In genomic region chr2:223999862-224000261, GRCh38 we compare ENCODE assay signal across 22 cellular contexts. TPM values are rescaled to one million over a fixed set of nuclear protein-coding genes. Genes with fewer than 3 reads are reported as not detected.
A peak's percentile ranks its signal among the peaks of the same experiment; 100 is the strongest.
DNase-seq lines count a peak whose midpoint lies in the region; ATAC-seq, FAIRE-seq and TF ChIP-seq lines count a peak whose summit lies in the region.
"Had no signal": no experiment of that assay in that cellular context is flagged by ENCODE, and none has a peak within 500 bp of the region (broad histone marks: within the 10 kb centered on the region; RNA-seq: fewer than 3 reads in every experiment).

No MANE protein-coding gene starts in this region.

- H4K20me1 ChIP-seq in H1 (replicated peaks in 1 of 2; ENCODE audit: control insufficient read depth in 1 of 2, insufficient read depth in 2 of 2, low read length in 2 of 2), result peaks cover 0 to 1% of the 10 kb centered on the region in 2 experiments

- no peak for TF ChIP-seq CTCF in RWPE1 (conservative IDR thresholded peaks at IDR 0.05; ENCODE audit: low read depth)
- TF ChIP-seq CTCF in H1 (IDR thresholded peaks at IDR 0.05; ENCODE audit: control extremely low read depth in 1 of 3, insufficient read depth in 1 of 3, low read depth in 1 of 3, low read length in 3 of 3), result no peak
- TF ChIP-seq CTCF in psoas muscle (IDR thresholded peaks at IDR 0.05), result no peak

- no peak overlapping the region for H4K8ac ChIP-seq in H1 (ENCODE audit: extremely low read depth, insufficient read depth, low read length)

- H3K79me2 ChIP-seq in H1 (ENCODE audit: control insufficient read depth in 1 of 2, insufficient read depth in 2 of 2, low read length in 2 of 2), result no peaks in the 10 kb centered on the region; a peak in 1 of 4 replicates

- no peak for FAIRE-seq in H1 (lab: Jason Lieb, UNC)
- no peak for FAIRE-seq in H54 (lab: Jason Lieb, UNC)
- FAIRE-seq: A204.1, D721Med, G401.6, GM12891, GM19239, HepG2 had no signal

- H3K4me3 ChIP-seq in H1 (ENCODE audit: extremely low read depth in 1 of 4, insufficient read depth in 2 of 4, low read depth in 3 of 4, low read length in 4 of 4), result no peak overlapping the region
- H3K4me3 ChIP-seq in psoas muscle, result peak overlapping the region; percentile 12
- H3K4me3 ChIP-seq: GM23248, HAP-1 had no signal

- H3K14ac ChIP-seq in H1 (ENCODE audit: insufficient read length), result no peak overlapping the region

- DNase-seq in RWPE1 (ENCODE audit: low spot score), result no peak
- DNase-seq in H1 (ENCODE audit: low read depth in 1 of 2, low spot score in 2 of 2), result no peak
- no peak for DNase-seq in psoas muscle
- DNase-seq in CD1c-positive myeloid dendritic cell (ENCODE audit: extremely low spot score), result no peak
- DNase-seq in medulla oblongata (ENCODE audit: extremely low spot score), result no peak
- DNase-seq in H54 (ENCODE audit: insufficient read length, low spot score), result no peak
- no peak for DNase-seq in NCI-H1105 (lab: John Stamatoyannopoulos, UW)
- DNase-seq: ACHN; BE2C; C1 segment of cervical spinal cord; Caco-2; CD4-positive, alpha-beta T cell; GM23248; HFFc6; KG1 had no signal

- TF ChIP-seq EP300 in H1 (IDR thresholded peaks at IDR 0.05; ENCODE audit: borderline replicate concordance in 1 of 2, low read depth in 2 of 2, low read length in 2 of 2), result no peak

- no peak overlapping the region for H4K91ac ChIP-seq in H1 (replicated peaks; ENCODE audit: insufficient read length, low read length)

- H3K23me2 ChIP-seq in H1 (ENCODE audit: low read depth, low read length), result no peaks in the 10 kb centered on the region

- TF ChIP-seq POLR2A in H1 (IDR thresholded peaks at IDR 0.05; ENCODE audit: control extremely low read depth in 1 of 2, low read depth in 2 of 2, low read length in 2 of 2) (no peak), H54 (IDR thresholded peaks at IDR 0.05; ENCODE audit: low read depth, low read length) (no peak)

- H3K23ac ChIP-seq in H1 (ENCODE audit: insufficient read length), result no peak overlapping the region

- H2BK12ac ChIP-seq in H1 (ENCODE audit: low read depth, low read length), result no peak overlapping the region

- H3K27me3 ChIP-seq in H1 (replicated peaks in 1 of 4; ENCODE audit: control insufficient read depth in 3 of 4, extremely low read depth in 1 of 4, insufficient read depth in 3 of 4, low read length in 3 of 4) (no peaks in the 10 kb centered on the region), psoas muscle (ENCODE audit: insufficient read depth in 3 of 3, low read length in 2 of 3) (no peaks in the 10 kb centered on the region)
- H3K27me3 ChIP-seq: BE2C had no signal

- H3K9me3 ChIP-seq in H1 (ENCODE audit: insufficient read depth in 2 of 2, low read depth in 1 of 2, low read length in 1 of 2), result no peaks in the 10 kb centered on the region
- no peaks in the 10 kb centered on the region for H3K9me3 ChIP-seq in psoas muscle
- H3K9me3 ChIP-seq: BE2C, HAP-1 had no signal

- H2AFZ ChIP-seq in H1 (ENCODE audit: low read length), result no peak overlapping the region
- H2AFZ ChIP-seq: GM23248 had no signal

- H3K4me1 ChIP-seq in H1 (replicated peaks in 1 of 4; ENCODE audit: control insufficient read depth in 3 of 4, insufficient read depth in 4 of 4, low read length in 3 of 4), result peaks cover 4 to 10% (median 4%) of the 10 kb centered on the region in 4 experiments; a peak in 6 of 7 replicates
- H3K4me1 ChIP-seq in psoas muscle, result peaks cover 22% of the 10 kb centered on the region
- H3K4me1 ChIP-seq: BE2C, Caco-2, HAP-1 had no signal

- peak; percentile 24 to 73 (median 68) for ATAC-seq in psoas muscle
- ATAC-seq: HepG2 had no signal

- no peak overlapping the region for H4K5ac ChIP-seq in H1 (ENCODE audit: insufficient read length, low read depth, low read length)

- H2BK5ac ChIP-seq in H1 (ENCODE audit: low read depth, low read length), result no peak overlapping the region

- H3K27ac ChIP-seq in RWPE1 (peak overlapping the region; percentile 32), H1 (ENCODE audit: low read depth, low read length) (no peak overlapping the region), psoas muscle (peak overlapping the region; percentile 30)

- no peak overlapping the region for H3K18ac ChIP-seq in H1 (ENCODE audit: extremely low read depth, low read length)

- intact Hi-C loops in psoas muscle (cut with DNase I), result loop anchor here (5.0 kb wide), 1 partner anchor 37 kb away; the partner anchor contains the start of gene SERPINE2 (in 2 of the 2)

- H3K4me2 ChIP-seq in H1 (ENCODE audit: insufficient read depth in 1 of 2, low read depth in 2 of 2, low read length in 2 of 2), result no peak overlapping the region

- H3K4ac ChIP-seq in H1 (replicated peaks; ENCODE audit: insufficient read length, low read depth, low read length), result no peak overlapping the region

- 91% methylated on average over 11 of the region's 11 CpGs; no CpG with 5 or more reads in 1 of the 2 experiments for WGBS in H1 (ENCODE audit: extremely low coverage in 1 of 2, insufficient coverage in 1 of 2, insufficient read length in 1 of 2, insufficient replicate concordance in 2 of 2, low coverage in 1 of 2, low lambda C conversion rate in 2 of 2, missing lambda C conversion rate in 1 of 2), 2 experiments
- 24 to 45% (median 28%) methylated on average over 11 of the region's 11 CpGs for WGBS in psoas muscle, 3 donors

- H2BK120ac ChIP-seq in H1 (replicated peaks; ENCODE audit: low read depth, low read length), result no peak overlapping the region

- 0 out of 2 replicates have a peak overlapping the region, but pooled peaks have one; percentile 53 for H2AK5ac ChIP-seq in H1 (ENCODE audit: low read depth, low read length)

- no peak overlapping the region for H3K9ac ChIP-seq in H1 (replicated peaks in 1 of 4; ENCODE audit: extremely low read depth in 1 of 4, low read depth in 3 of 4, low read length in 3 of 4)
- H3K9ac ChIP-seq: GM23248 had no signal

- peaks cover 0 to 6% (median 0%) of the 10 kb centered on the region in 4 experiments; a peak in 2 of 8 replicates for H3K36me3 ChIP-seq in H1 (ENCODE audit: control insufficient read depth in 2 of 4, insufficient read depth in 4 of 4, low read length in 3 of 4)
- no peaks in the 10 kb centered on the region for H3K36me3 ChIP-seq in psoas muscle (ENCODE audit: insufficient read depth in 1 of 2, low read depth in 1 of 2)
- H3K36me3 ChIP-seq: BE2C, HAP-1 had no signal

- CTCF ChIA-PET in RWPE1 (lab: Yijun Ruan, JAX), result interaction anchor here (0.7 kb wide), 1 partner anchor 42 kb away, joined by 3 read pairs; no protein-coding TSS in a partner anchor
- CTCF ChIA-PET in H1 (lab: Charles Lee; ENCODE audit: partially characterized antibody), result interaction anchor here (1.3 to 16.7 kb wide), 7 partner anchors 13 to 358 kb away, joined by 3 to 436 read pairs (median 4); no protein-coding TSS in a partner anchor

- TF ChIP-seq RAD21 in H1 (IDR thresholded peaks at IDR 0.05 in 1 of 2, conservative IDR thresholded peaks at IDR 0.05 in 1 of 2; ENCODE audit: low read depth in 2 of 2, low read length in 2 of 2), result no peak

- no peak overlapping the region for H3K56ac ChIP-seq in H1 (replicated peaks; ENCODE audit: insufficient read length, low read depth, low read length)

- POLR2A ChIA-PET in RWPE1 (lab: Yijun Ruan, JAX; ENCODE audit: low non-redundant PET) (no interaction called here), H1 (lab: Charles Lee; ENCODE audit: partially characterized antibody) (no interaction called here)

- H2BK20ac ChIP-seq in H1 (ENCODE audit: low read length), result no peak overlapping the region

- no peak overlapping the region for H2BK15ac ChIP-seq in H1 (ENCODE audit: low read length)

- no peaks in the 10 kb centered on the region for H3K79me1 ChIP-seq in H1 (ENCODE audit: low read depth, low read length)

TF ChIP-seq in H1, 55 proteins besides CTCF, POLR2A, EP300 and RAD21 (continues in another document):
- TF ChIP-seq TAF1 (IDR thresholded peaks at IDR 0.05; ENCODE audit: low read depth, low read length) (no peak), RXRA (IDR thresholded peaks at IDR 0.05; ENCODE audit: insufficient read depth, low read depth, low read length) (no peak), SIX5 (IDR thresholded peaks at IDR 0.05; ENCODE audit: low read depth, low read length) (no peak), EZH2 (IDR thresholded peaks at IDR 0.05; ENCODE audit: low read depth, low read length, severe bottlenecking) (no peak)

RNA-seq across cellular contexts. Expression of gene SERPINE2, which starts 39.2 kb away (rescaled TPM):
- 76.0 and 76.4 TPM in 2 replicates for total RNA-seq in H1 (2021; fragmentation: NEBNext Ultra II Directional; extraction: Animal tissue kit (Norgen Biotek cat#: 25700))
- polyA plus RNA-seq in H1 (2011; rRNA removed) (26.2 and 26.5 TPM in 2 replicates), psoas muscle (1 to 10 TPM; 2.1 to 2.7 (median 2.4) TPM)
- polyA plus RNA-seq in H1 (2011; cell fraction: cytosol; rRNA removed), result 24.5 TPM
- polyA plus RNA-seq in H1 (2011; cell fraction: nucleus; rRNA removed), result 56.2 TPM
- 47.2 to 67.7 TPM (median 56.4 TPM) in 4 replicates for polyA plus RNA-seq in H1 (2012, experiment 1 of 2)
- polyA plus RNA-seq in H1 (2012, experiment 2 of 2), result 28.1 TPM
- polyA plus RNA-seq in H1 (2013, experiment 1 of 2), result 127 TPM
- 147 TPM for polyA plus RNA-seq in H1 (2013, experiment 2 of 2)
- polyA minus RNA-seq in H1 (2011; rRNA and poly(A)+ RNA removed), result 23.6 and 24.8 TPM in 2 replicates
- polyA minus RNA-seq in H1 (2011; cell fraction: cytosol; rRNA and poly(A)+ RNA removed), result 19.4 TPM
- polyA minus RNA-seq in H1 (2011; cell fraction: nucleus; rRNA and poly(A)+ RNA removed), result 25.3 TPM
- 10 to 100 TPM in 2 of 4 donors, 1 to 10 TPM in 2; 2.1 to 20.8 (median 8.8) TPM for total RNA-seq in psoas muscle

RNA-seq across cellular contexts. Expression of gene MRPL44, which starts 42.6 kb away (rescaled TPM):
- total RNA-seq in H1 (2021; fragmentation: NEBNext Ultra II Directional; extraction: Animal tissue kit (Norgen Biotek cat#: 25700)), result 50.4 and 53.2 TPM in 2 replicates
- 27.2 and 32.0 TPM in 2 replicates for polyA plus RNA-seq in H1 (2011; rRNA removed)
- polyA plus RNA-seq in H1 (2011; cell fraction: cytosol; rRNA removed), result 34.3 TPM
- polyA plus RNA-seq in H1 (2011; cell fraction: nucleus; rRNA removed), result 16.9 TPM
- 31.4 to 37.5 TPM (median 35.0 TPM) in 4 replicates for polyA plus RNA-seq in H1 (2012, experiment 1 of 2)
- polyA plus RNA-seq in H1 (2012, experiment 2 of 2), result 30.6 TPM
- 38.8 TPM for polyA plus RNA-seq in H1 (2013, experiment 1 of 2)
- polyA plus RNA-seq in H1 (2013, experiment 2 of 2), result 39.4 TPM
- polyA minus RNA-seq in H1 (2011; rRNA and poly(A)+ RNA removed), result 9.7 and 10.1 TPM in 2 replicates
- 23.1 TPM for polyA minus RNA-seq in H1 (2011; cell fraction: cytosol; rRNA and poly(A)+ RNA removed)
- 12.6 TPM for polyA minus RNA-seq in H1 (2011; cell fraction: nucleus; rRNA and poly(A)+ RNA removed)
- 10 to 100 TPM; 26.4 to 37.9 (median 28.1) TPM for total RNA-seq in psoas muscle
- polyA plus RNA-seq in psoas muscle, result 10 to 100 TPM; 26.3 to 48.4 (median 44.0) TPM

RNA-seq across cellular contexts. Expression of gene WDFY1, which starts 54.7 kb away (rescaled TPM):
- 92.9 and 94.7 TPM in 2 replicates for total RNA-seq in H1 (2021; fragmentation: NEBNext Ultra II Directional; extraction: Animal tissue kit (Norgen Biotek cat#: 25700))
- polyA plus RNA-seq in H1 (2011; rRNA removed) (68.4 and 69.3 TPM in 2 replicates), psoas muscle (10 to 100 TPM in 2 of 3 donors, 1 to 10 TPM in 1; 9.7 to 21.8 (median 10.2) TPM)
- 69.3 TPM for polyA plus RNA-seq in H1 (2011; cell fraction: cytosol; rRNA removed)
- polyA plus RNA-seq in H1 (2011; cell fraction: nucleus; rRNA removed), result 122 TPM
- polyA plus RNA-seq in H1 (2012, experiment 1 of 2), result 53.8 to 78.2 TPM (median 59.0 TPM) in 4 replicates
- 4.4 TPM for polyA plus RNA-seq in H1 (2012, experiment 2 of 2)
- 58.6 TPM for polyA plus RNA-seq in H1 (2013, experiment 1 of 2)
- polyA plus RNA-seq in H1 (2013, experiment 2 of 2), result 59.7 TPM
- polyA minus RNA-seq in H1 (2011; rRNA and poly(A)+ RNA removed), result 410 and 421 TPM in 2 replicates
- polyA minus RNA-seq in H1 (2011; cell fraction: cytosol; rRNA and poly(A)+ RNA removed), result 127 TPM
- 199 TPM for polyA minus RNA-seq in H1 (2011; cell fraction: nucleus; rRNA and poly(A)+ RNA removed)
- total RNA-seq in psoas muscle, result 10 to 100 TPM; 11.2 to 21.8 (median 15.2) TPM
